In genomic region chr2:183179156-183179555, GRCh38 we compare ENCODE assay signal across 30 cellular contexts. TPM values are rescaled to one million over a fixed set of nuclear protein-coding genes. Genes with fewer than 3 reads are reported as not detected.
DNase-seq lines count a peak whose midpoint lies in the region; ATAC-seq and TF ChIP-seq lines count a peak whose summit lies in the region.
"Had no signal": no experiment of that assay in that cellular context is flagged by ENCODE, and none has a peak within 500 bp of the region (broad histone marks: within the 10 kb centered on the region; RNA-seq: fewer than 3 reads in every experiment).

No MANE protein-coding gene starts in this region.

- H3K27ac Mint-ChIP-seq in GM23338 (no peak overlapping the region), CD14-positive monocyte (no peak overlapping the region)
- H3K27ac Mint-ChIP-seq: activated B cell treated with CpG ODN at 0.5 μM for 24 hours; activated naive CD8-positive, alpha-beta T cell treated with anti-CD3 and anti-CD28 coated beads, Interleukin-2, amount 50 U/mL, for 24 hours; stimulated activated naive B cell treated with anti-CD40 and anti-IgM and Interleukin-4, amounts not matched to agents 10 μg/mL and 1 μg/mL and 100 μg/mL, for 72 hours had no signal

- 0 out of 2 replicates have a peak, but pooled peaks cover 4% of the 10 kb centered on the region for H4K20me1 ChIP-seq in GM23338 (replicated peaks; ENCODE audit: insufficient read depth)
- no peaks in the 10 kb centered on the region for H4K20me1 ChIP-seq in osteoblast (ENCODE audit: insufficient read depth, low read length)

- H3K27me3 Mint-ChIP-seq in GM23338 (ENCODE audit: insufficient read depth, low read depth, poor library complexity) (peaks cover 2% of the 10 kb centered on the region), CD14-positive monocyte (ENCODE audit: low read depth in 3 of 3) (peaks cover 0 to 2% (median 0%) of the 10 kb centered on the region in 3 donors)
- H3K27me3 Mint-ChIP-seq: activated B cell treated with CpG ODN at 0.5 μM for 24 hours; activated naive CD8-positive, alpha-beta T cell treated with anti-CD3 and anti-CD28 coated beads, Interleukin-2, amount 50 U/mL, for 24 hours; stimulated activated naive B cell treated with anti-CD40 and anti-IgM and Interleukin-4, amounts not matched to agents 10 μg/mL and 1 μg/mL and 100 μg/mL, for 72 hours had no signal

- peak; percentile 38; the same call in 1 of the 3 replicates for ATAC-seq in GM23338
- ATAC-seq in Panc1 = peak; percentile 65
- ATAC-seq: activated naive CD8-positive, alpha-beta T cell treated with anti-CD3 and anti-CD28 coated beads, Interleukin-2, amount 50 U/mL, for 24 hours; activated T-cell treated with anti-CD3 and anti-CD28 coated beads, Interleukin-2, amount 50 U/mL, for 4 hours; left lung; pancreas; stimulated activated naive B cell treated with anti-CD40 and anti-IgM and Interleukin-4, amounts not matched to agents 10 μg/mL and 1 μg/mL and 100 μg/mL, for 72 hours; upper lobe of right lung had no signal

- intact Hi-C loops in Panc1 (cut with micrococcal nuclease; ENCODE audit: unreplicated experiment) (no loop called here), CD14-positive monocyte (cut with micrococcal nuclease) (no loop called here)

- H3K36me3 ChIP-seq in GM23338 (ENCODE audit: insufficient read depth) (peaks cover 27% of the 10 kb centered on the region; the same call in 1 of the 2 replicates), Panc1 (ENCODE audit: control insufficient read depth, insufficient read depth, low read length) (no peaks in the 10 kb centered on the region), brain microvascular endothelial cell (replicated peaks) (no peaks in the 10 kb centered on the region), osteoblast (ENCODE audit: insufficient read depth, low read length) (no peaks in the 10 kb centered on the region)

- POLR2A ChIA-PET in Panc1 (lab: Charles Lee) = no interaction called here

- no peaks in the 10 kb centered on the region for H3K27me3 ChIP-seq in GM23338 (ENCODE audit: insufficient read depth)
- H3K27me3 ChIP-seq in Panc1 (ENCODE audit: control insufficient read depth, insufficient read depth, low read length) = no peaks in the 10 kb centered on the region
- no peaks in the 10 kb centered on the region for H3K27me3 ChIP-seq in brain microvascular endothelial cell (replicated peaks)
- no peaks in the 10 kb centered on the region for H3K27me3 ChIP-seq in osteoblast (ENCODE audit: insufficient read depth, low read length)
- H3K27me3 ChIP-seq: left lung, pancreas, suprapubic skin, upper lobe of right lung had no signal

- H3K9me3 Mint-ChIP-seq in GM23338 (peaks cover 47% of the 10 kb centered on the region), CD14-positive monocyte (peaks cover 10 to 43% (median 27%) of the 10 kb centered on the region in 7 donors)

- DNase-seq in GM23338 (ENCODE audit: low spot score) (no peak), Panc1 (ENCODE audit: low read depth, low spot score) (no peak), brain microvascular endothelial cell (peak; percentile 44), osteoblast (ENCODE audit: insufficient read length, low spot score, missing footprints) (peak; percentile 30), T-helper 9 cell (no peak), CD14-positive monocyte (ENCODE audit: low spot score) (no peak), NCI-H526 treated with DMSO at 0.1 percent for 48 hours (lab: John Stamatoyannopoulos, UW) (no peak)
- DNase-seq: activated B cell treated with CpG ODN at 0.5 μM for 24 hours; activated gamma-delta T cell; activated naive CD8-positive, alpha-beta T cell treated with anti-CD3 and anti-CD28 coated beads, Interleukin-2, amount 50 U/mL, for 24 hours; activated T-cell treated with anti-CD3 and anti-CD28 coated beads, Interleukin-2, amount 50 U/mL, for 4 hours; Calu3; DND-41; effector CD4-positive, alpha-beta T cell; glutamatergic neuron; left lung; mesenchymal stem cell; NCI-H146; NCI-H2107; NCI-H345; NCI-H82; RPMI8226; small intestine; stimulated activated naive B cell treated with anti-CD40 and anti-IgM and Interleukin-4, amounts not matched to agents 10 μg/mL and 1 μg/mL and 100 μg/mL, for 72 hours; upper lobe of right lung had no signal

- H3K9me3 ChIP-seq in Panc1 (ENCODE audit: control insufficient read depth, insufficient read depth, low read depth, low read length) = peaks cover 4% of the 10 kb centered on the region; the same call in 1 of the 2 replicates
- peaks cover 1% of the 10 kb centered on the region for H3K9me3 ChIP-seq in osteoblast (ENCODE audit: low read depth, low read length)
- H3K9me3 ChIP-seq: suprapubic skin had no signal

- peaks cover 96% of the 10 kb centered on the region for H3K36me3 Mint-ChIP-seq in GM23338 (ENCODE audit: low read depth)
- H3K36me3 Mint-ChIP-seq in CD14-positive monocyte = peaks cover 33 to 74% of the 10 kb centered on the region in 2 donors

- CTCF ChIA-PET in Panc1 (lab: Charles Lee) = no interaction called here

- H3K4me3 Mint-ChIP-seq in GM23338 = no peak overlapping the region
- no peak overlapping the region for H3K4me3 Mint-ChIP-seq in CD14-positive monocyte
- H3K4me3 Mint-ChIP-seq: activated B cell treated with CpG ODN at 0.5 μM for 24 hours; activated naive CD8-positive, alpha-beta T cell treated with anti-CD3 and anti-CD28 coated beads, Interleukin-2, amount 50 U/mL, for 24 hours; activated T-cell treated with anti-CD3 and anti-CD28 coated beads, Interleukin-2, amount 50 U/mL, for 4 hours; stimulated activated naive B cell treated with anti-CD40 and anti-IgM and Interleukin-4, amounts not matched to agents 10 μg/mL and 1 μg/mL and 100 μg/mL, for 72 hours had no signal

- TF ChIP-seq CTCF in GM23338 (conservative IDR thresholded peaks at IDR 0.05; ENCODE audit: low read depth in 2 of 2) = no peak
- TF ChIP-seq CTCF in Panc1 (IDR thresholded peaks at IDR 0.05) = no peak
- TF ChIP-seq CTCF in brain microvascular endothelial cell (IDR thresholded peaks at IDR 0.05; ENCODE audit: low read depth, low read length, missing control alignments) = no peak
- no peak for TF ChIP-seq CTCF in osteoblast (IDR thresholded peaks at IDR 0.05; ENCODE audit: extremely low read depth, low read depth, low read length)
- TF ChIP-seq CTCF in CD14-positive monocyte (IDR thresholded peaks at IDR 0.05) = no peak

- no TSS peak for BruUV-seq in Panc1 (replicated peaks; lab: Mats Ljungman, UMichigan)

- H3K27ac ChIP-seq in GM23338 (ENCODE audit: low read depth) (no peak overlapping the region), Panc1 (ENCODE audit: low read length) (no peak overlapping the region), brain microvascular endothelial cell (no peak overlapping the region), osteoblast (ENCODE audit: low read depth, low read length) (no peak overlapping the region)
- H3K27ac ChIP-seq: C4-2B, epithelial cell of prostate, left lung, pancreas, suprapubic skin, upper lobe of right lung had no signal

- H2AFZ ChIP-seq in GM23338 (no peak overlapping the region), osteoblast (ENCODE audit: low read length) (peak overlapping the region; percentile 62)

- no peak overlapping the region for H3K4me3 ChIP-seq in GM23338
- no peak overlapping the region for H3K4me3 ChIP-seq in Panc1 (ENCODE audit: low read depth in 2 of 2, low read length in 2 of 2)
- no peak overlapping the region for H3K4me3 ChIP-seq in brain microvascular endothelial cell (ENCODE audit: low read depth, low read length)
- no peak overlapping the region for H3K4me3 ChIP-seq in osteoblast (ENCODE audit: insufficient read depth, low read length)
- H3K4me3 ChIP-seq: HAP-1, left lung, pancreas, suprapubic skin, upper lobe of right lung had no signal

- no peaks in the 10 kb centered on the region for H3K9me2 ChIP-seq in GM23338 (ENCODE audit: insufficient read depth)

- H3K4me1 Mint-ChIP-seq in GM23338 = no peaks in the 10 kb centered on the region; the same call in 2 of the 3 replicates
- no peaks in the 10 kb centered on the region for H3K4me1 Mint-ChIP-seq in CD14-positive monocyte
- H3K4me1 Mint-ChIP-seq: activated B cell treated with CpG ODN at 0.5 μM for 24 hours had no signal

- H3K4me2 ChIP-seq in GM23338 = no peak overlapping the region
- no peak overlapping the region for H3K4me2 ChIP-seq in osteoblast (ENCODE audit: insufficient read depth, low read length)

- H3K79me2 ChIP-seq in GM23338 (replicated peaks; ENCODE audit: insufficient read depth) = peaks cover 61% of the 10 kb centered on the region
- no peaks in the 10 kb centered on the region for H3K79me2 ChIP-seq in osteoblast (ENCODE audit: insufficient read depth, low read length)

- H3K4me1 ChIP-seq in GM23338 (ENCODE audit: insufficient read depth) = no peaks in the 10 kb centered on the region
- H3K4me1 ChIP-seq in Panc1 (ENCODE audit: control insufficient read depth, insufficient read depth, low read length) = no peaks in the 10 kb centered on the region
- no peaks in the 10 kb centered on the region for H3K4me1 ChIP-seq in osteoblast (ENCODE audit: insufficient read depth, low read length)
- H3K4me1 ChIP-seq: HAP-1, left lung, pancreas, suprapubic skin, upper lobe of right lung had no signal

- in situ Hi-C loops in Panc1 (cut with HindIII; ENCODE audit: low pct_unique_long_range_greater_than_20kb, low sequenced_read_pairs) (no loop called here), brain microvascular endothelial cell (cut with HindIII; ENCODE audit: low pct_ligation_motif_present, low sequenced_read_pairs) (no loop called here)

- H3F3A ChIP-seq in GM23338 (replicated peaks; ENCODE audit: low read depth) = no peaks in the 10 kb centered on the region

TF ChIP-seq in GM23338, 12 proteins besides CTCF, POLR2A, EP300 and RAD21:
- TF ChIP-seq ETS1 (IDR thresholded peaks at IDR 0.05) (no peak), EZH2 (IDR thresholded peaks at IDR 0.05; ENCODE audit: low read depth, unreplicated experiment) (no peak), CREB1 (CRISPR knock-in tag; IDR thresholded peaks at IDR 0.05; ENCODE audit: low read depth) (no peak)
TF ChIP-seq in GM23338: peak in this region for 0.

RNA-seq across cellular contexts. Expression of gene NUP35, which starts 54.9 kb away (rescaled TPM):
- total RNA-seq in GM23338 (2014; rRNA removed; shearing (Covaris generic)) = 57.4 and 62.4 TPM in 2 replicates
- 49.9 and 65.3 TPM in 2 replicates for polyA plus RNA-seq in GM23338 (2016; fragmentation: Nextera tagmentation; extraction: Ambion mirVana)
- total RNA-seq in Panc1 (2021; ENCODE audit: unreplicated experiment) = 28.9 TPM
- polyA plus RNA-seq in Panc1 (2012; ENCODE audit: insufficient read length) = 8.0 TPM
- total RNA-seq in osteoblast = 7.4 and 8.3 TPM in 2 replicates
- polyA plus RNA-seq in CD14-positive monocyte = 1 to 10 TPM; 1.5 to 2.0 TPM

Comparison
In these comparisons a context has a peak if more than half of its experiments do, and no peak if none do; other contexts are left out.
1. DNase-seq: peak in brain microvascular endothelial cell (single experiment) and osteoblast (single experiment); none in GM23338 (single experiment), Panc1 (single experiment), T-helper 9 cell (single experiment), CD14-positive monocyte (single experiment) and NCI-H526 treated with DMSO at 0.1 percent for 48 hours (single experiment).